8 cellular contexts compared by ENCODE assay signal in genomic region chr1:1692324-1692713, GRCh38. TPM values are rescaled to one million over a fixed set of nuclear protein-coding genes. Genes with fewer than 3 reads are reported as not detected.
A peak's percentile ranks its signal among the peaks of the same experiment; 100 is the strongest.
DNase-seq lines count a peak whose midpoint lies in the region; ATAC-seq and TF ChIP-seq lines count a peak whose summit lies in the region.
"Not testable (repeated sequence)": the region's sequence is repeated elsewhere in the genome, so short reads cannot be mapped to it uniquely, and the experiment has no call there.

No MANE protein-coding gene starts in this region.

- CTCF ChIA-PET in T-cell (lab: Charles Lee) = not testable (repeated sequence)

- H3K27ac ChIP-seq in DND-41 (ENCODE audit: low read length) = peak overlapping the region; percentile 83

- H3K4me3 Mint-ChIP-seq in T-cell = peak overlapping the region; percentile 17 to 73 (median 60)
- H3K4me3 Mint-ChIP-seq in activated naive CD8-positive, alpha-beta T cell = peak overlapping the region; percentile 13
- not testable (repeated sequence) for H3K4me3 Mint-ChIP-seq in neural crest cell

- H3K79me2 ChIP-seq in DND-41 (ENCODE audit: insufficient read depth, low read length) = peaks cover 23% of the 10 kb centered on the region

- peaks cover 16% of the 10 kb centered on the region for H3K36me3 Mint-ChIP-seq in T-cell
- H3K36me3 Mint-ChIP-seq in activated naive CD8-positive, alpha-beta T cell; neural crest cell (ENCODE audit: low read depth): not testable (repeated sequence)

- H3K9me3 Mint-ChIP-seq in T-cell; activated naive CD8-positive, alpha-beta T cell (ENCODE audit: low read depth); neural crest cell: not testable (repeated sequence)

- TF ChIP-seq CTCF in DND-41 (IDR thresholded peaks at IDR 0.05; ENCODE audit: borderline replicate concordance, extremely low read depth, low read length, poor library complexity, severe bottlenecking); neural crest cell (conservative IDR thresholded peaks at IDR 0.05): not testable (repeated sequence)

- H2AFZ ChIP-seq in DND-41 (ENCODE audit: low read depth, low read length) = peak overlapping the region; percentile 55

- H3K36me3 ChIP-seq in DND-41 (ENCODE audit: insufficient read depth, low read length) = not testable (repeated sequence)

- DNase-seq in DND-41 = peak; percentile 88
- DNase-seq in NCI-H1417 (lab: John Stamatoyannopoulos, UW) = peak; percentile 90 to 94 (median 93)
- peak in 28 of 34 experiments; percentile 55 to 87 (median 77) for DNase-seq in T-cell
- DNase-seq in globus pallidus (ENCODE audit: low spot score) = peak; percentile 63
- peak; percentile 57 for DNase-seq in neural crest cell (ENCODE audit: low read depth, low spot score)
- peak; percentile 52 to 74 for DNase-seq in stimulated activated CD8-positive, alpha-beta memory T cell treated with anti-CD3 and anti-CD28 coated beads, Interleukin-7, amount 100 ng/mL, for 48 hours (ENCODE audit: extremely low read depth in 1 of 2, low read depth in 1 of 2)

- H3K4me2 ChIP-seq in DND-41 (ENCODE audit: insufficient read depth, low read length) = peak overlapping the region; percentile 50

- H3K27ac Mint-ChIP-seq in T-cell = peak overlapping the region in 1 of 2 donors; percentile 93
- not testable (repeated sequence) for H3K27ac Mint-ChIP-seq in activated naive CD8-positive, alpha-beta T cell; neural crest cell (ENCODE audit: unreplicated experiment)

- H4K20me1 ChIP-seq in DND-41 (ENCODE audit: insufficient read depth, low read length) = not testable (repeated sequence)

- ATAC-seq in DND-41 (ENCODE audit: insufficient read depth, low read depth) (peak; percentile 71), HG02798 (IDR thresholded peaks at IDR 0.05; ENCODE audit: poor library complexity, unreplicated experiment) (peak; percentile 42), T-cell (replicated peaks in 1 of 4) (peak; percentile 62 to 74 (median 71))

- POLR2A ChIA-PET in T-cell (lab: Charles Lee) = not testable (repeated sequence)

- peak overlapping the region; percentile 70 for H3K9ac ChIP-seq in DND-41 (ENCODE audit: low read depth, low read length)

- H3K4me3 ChIP-seq in DND-41 (ENCODE audit: low read depth in 1 of 2, low read length in 2 of 2) = peak overlapping the region; percentile 28 to 64; a peak in 3 of 4 replicates

- not testable (repeated sequence) for H3K9me3 ChIP-seq in DND-41 (ENCODE audit: insufficient read depth, low read length, severe bottlenecking)

- peaks cover 11% of the 10 kb centered on the region for H3K4me1 ChIP-seq in DND-41 (ENCODE audit: insufficient read depth, low read length)

- H3K27me3 ChIP-seq in DND-41 (ENCODE audit: insufficient read depth, low read length, poor library complexity) = not testable (repeated sequence)

- not testable (repeated sequence) for H3K27me3 Mint-ChIP-seq in T-cell; activated naive CD8-positive, alpha-beta T cell; neural crest cell (ENCODE audit: low read depth)

- H3K4me1 Mint-ChIP-seq in T-cell = peaks cover 8 to 28% (median 16%) of the 10 kb centered on the region in 3 donors
- peaks cover 20% of the 10 kb centered on the region for H3K4me1 Mint-ChIP-seq in activated naive CD8-positive, alpha-beta T cell (ENCODE audit: low read depth)
- H3K4me1 Mint-ChIP-seq in neural crest cell = not testable (repeated sequence)

RNA-seq across cellular contexts. Expression of gene SLC35E2B, which starts 0.3 kb away (rescaled TPM):
- total RNA-seq in T-cell (100 to 1,000 TPM in 3 of 5 donors, 10 to 100 TPM in 2; 77.7 to 202 (median 128) TPM), neural crest cell (96.3 and 99.0 TPM in 2 replicates)

RNA-seq across cellular contexts. Expression of gene CDK11A, which starts 31.8 kb away (rescaled TPM):
- total RNA-seq in T-cell (100 to 1,000 TPM; 109 to 243 (median 182) TPM), neural crest cell (47.8 and 48.9 TPM in 2 replicates)

RNA-seq across cellular contexts. Expression of gene CDK11B, which starts 33.5 kb away (rescaled TPM):
- total RNA-seq in T-cell (10 to 100 TPM; 38.0 to 54.3 (median 43.7) TPM), neural crest cell (32.1 and 34.1 TPM in 2 replicates)

Comparison
In these comparisons a context has a peak if more than half of its experiments do, and no peak if none do; other contexts are left out.
1. Peak in every context shown above with its lines: DNase-seq, ATAC-seq, H3K4me3 ChIP-seq and H3K27ac ChIP-seq.